Comparison of ENCODE assay signal across 11 cellular contexts in genomic region chr3:12759097-12759679, GRCh38. TPM values are rescaled to one million over a fixed set of nuclear protein-coding genes. Genes with fewer than 3 reads are reported as not detected.
A peak's percentile ranks its signal among the peaks of the same experiment; 100 is the strongest.
DNase-seq lines count a peak whose midpoint lies in the region; ATAC-seq, FAIRE-seq and TF ChIP-seq lines count a peak whose summit lies in the region.
"Had no signal": no experiment of that assay in that cellular context is flagged by ENCODE, and none has a peak within 500 bp of the region (broad histone marks: within the 10 kb centered on the region; RNA-seq: fewer than 3 reads in every experiment).

TMEM40 (minus strand) TSS chr3:12759259; CDS start chr3:12749832, 9,427 bp downstream.

- H3K27me3 ChIP-seq in keratinocyte (ENCODE audit: control insufficient read depth, extremely low read depth, insufficient read depth, low read length) (no peaks in the 10 kb centered on the region), stomach smooth muscle (ENCODE audit: control insufficient read depth in 1 of 2, insufficient read depth in 2 of 2, low read length in 2 of 2) (no peaks in the 10 kb centered on the region)
- H3K27me3 ChIP-seq: Peyer's patch had no signal

- H3K27me3 Mint-ChIP-seq in HFFc6 (ENCODE audit: insufficient read depth) = peaks cover 3% of the 10 kb centered on the region; the same call in 1 of the 2 replicates

- no peak for TF ChIP-seq CTCF in HFFc6 (IDR thresholded peaks at IDR 0.05)
- TF ChIP-seq CTCF in keratinocyte (optimal IDR thresholded peaks at IDR 0.05 in 1 of 3, IDR thresholded peaks at IDR 0.05 in 1 of 3, conservative IDR thresholded peaks at IDR 0.05 in 1 of 3; ENCODE audit: extremely low read depth in 1 of 3, insufficient read depth in 2 of 3, low read length in 3 of 3) = peak in 1 of 3 experiments; percentile 3

- H3K9me3 Mint-ChIP-seq in HFFc6 = no peaks in the 10 kb centered on the region
- H3K9me3 Mint-ChIP-seq: activated T-helper 1 cell treated with anti-CD3 and anti-CD28 coated beads, Interleukin-12 subunit alpha, Interleukin-12 subunit beta, Interleukin-2, Interleukin-4 antibody, amounts not matched to agents 30 ng/mL and 10 ng/mL and 1 ng/mL, durations not matched to agents 14 hours and 24 hours and 36 hours had no signal

- peaks cover 48% of the 10 kb centered on the region for H3K79me2 ChIP-seq in keratinocyte (ENCODE audit: control insufficient read depth, insufficient read depth, low read length)

- peak within 1 kb of the TSS; percentile 97 for H3K4me2 ChIP-seq in keratinocyte (ENCODE audit: control insufficient read depth, extremely low read depth, insufficient read depth, low read depth, low read length)

- H2AFZ ChIP-seq in keratinocyte (ENCODE audit: control insufficient read depth, low read length) = no peak within 1 kb of the TSS

- ATAC-seq in GM21360 (IDR thresholded peaks at IDR 0.05; ENCODE audit: unreplicated experiment) = no peak
- no peak for ATAC-seq in HG03135 (IDR thresholded peaks at IDR 0.05; ENCODE audit: unreplicated experiment)

- H3K27ac Mint-ChIP-seq in HFFc6 = peak within 1 kb of the TSS; percentile 90
- H3K27ac Mint-ChIP-seq: IgD-negative memory B cell had no signal

- dilution Hi-C loops in keratinocyte (cut with MboI; ENCODE audit: extremely low pct_ligation_motif_present, low sequenced_read_pairs) = no loop called here

- H3K9ac ChIP-seq in keratinocyte (ENCODE audit: control insufficient read depth, extremely low read depth, insufficient read depth, low read length) (peak within 1 kb of the TSS; percentile 77), stomach smooth muscle (ENCODE audit: low read length in 2 of 2) (peak within 1 kb of the TSS; percentile 51 to 61)

- H3K9me1 ChIP-seq in keratinocyte (ENCODE audit: control insufficient read depth, extremely low read depth, insufficient read depth, low read length) = peaks cover 5% of the 10 kb centered on the region

- H3K36me3 ChIP-seq in keratinocyte (ENCODE audit: control insufficient read depth in 2 of 2, extremely low read depth in 1 of 2, insufficient read depth in 2 of 2, low read length in 2 of 2) (peaks cover 0 to 17% of the 10 kb centered on the region in 2 experiments), stomach smooth muscle (ENCODE audit: control insufficient read depth in 2 of 2, insufficient read depth in 2 of 2, low read length in 2 of 2) (no peaks in the 10 kb centered on the region)
- H3K36me3 ChIP-seq: Peyer's patch had no signal

- peaks cover 39% of the 10 kb centered on the region for H3K4me1 Mint-ChIP-seq in HFFc6 (ENCODE audit: low read depth)

- H3K36me3 Mint-ChIP-seq in HFFc6 (ENCODE audit: low read depth) = no peaks in the 10 kb centered on the region
- H3K36me3 Mint-ChIP-seq: IgD-negative memory B cell had no signal

- H3K27ac ChIP-seq in keratinocyte (ENCODE audit: control insufficient read depth, insufficient read depth, low read length) = peak within 1 kb of the TSS; percentile 79
- peak within 1 kb of the TSS; percentile 71 for H3K27ac ChIP-seq in stomach smooth muscle (ENCODE audit: low read length)

- DNase-seq in HFFc6 (no peak), T1000 (lab: John Stamatoyannopoulos, UW) (peak; percentile 43), keratinocyte (ENCODE audit: low read depth, low spot score) (peak; percentile 100), nucleus accumbens (lab: John Stamatoyannopoulos, UW) (no peak)
- no peak for DNase-seq in stimulated activated naive CD4-positive, alpha-beta T cell treated with Interleukin-2 at 50 U/mL for 16 hours (lab: John Stamatoyannopoulos, UW)
- DNase-seq: Peyer's patch had no signal

- H3K4me3 ChIP-seq in keratinocyte (ENCODE audit: control insufficient read depth in 2 of 3, extremely low read depth in 1 of 3, insufficient read depth in 2 of 3, low read depth in 1 of 3, low read length in 3 of 3) (peak within 1 kb of the TSS; percentile 87 to 95 (median 90)), stomach smooth muscle (ENCODE audit: low read length in 2 of 2) (peak within 1 kb of the TSS; percentile 29 to 51)
- H3K4me3 ChIP-seq: Peyer's patch had no signal

- H4K20me1 ChIP-seq in keratinocyte (ENCODE audit: control insufficient read depth, extremely low read depth, insufficient read depth, low read length) = peaks cover 15% of the 10 kb centered on the region

- FAIRE-seq in keratinocyte (lab: Jason Lieb, UNC) = peak; percentile 97

- no peaks in the 10 kb centered on the region for H3K9me3 ChIP-seq in keratinocyte (ENCODE audit: control insufficient read depth, low read depth, low read length)
- H3K9me3 ChIP-seq in stomach smooth muscle (ENCODE audit: control insufficient read depth in 2 of 2, low read length in 2 of 2) = no peaks in the 10 kb centered on the region
- H3K9me3 ChIP-seq: Peyer's patch had no signal

- peak within 1 kb of the TSS; percentile 31 for H3K4me3 Mint-ChIP-seq in HFFc6
- H3K4me3 Mint-ChIP-seq: activated T-helper 1 cell treated with anti-CD3 and anti-CD28 coated beads, Interleukin-12 subunit alpha, Interleukin-12 subunit beta, Interleukin-2, Interleukin-4 antibody, amounts not matched to agents 30 ng/mL and 10 ng/mL and 1 ng/mL, durations not matched to agents 14 hours and 24 hours and 36 hours; IgD-negative memory B cell had no signal

- H3K4me1 ChIP-seq in keratinocyte (ENCODE audit: control insufficient read depth, extremely low read depth, insufficient read depth, low read length) (peaks cover 53% of the 10 kb centered on the region), stomach smooth muscle (ENCODE audit: control insufficient read depth, insufficient read depth, low read length) (peaks cover 13% of the 10 kb centered on the region)

RNA-seq across cellular contexts. Expression of gene TMEM40, which starts in this region (rescaled TPM):
- total RNA-seq in HFFc6 (2021; fragmentation: NEBNext Ultra II Directional; extraction: Animal tissue kit (Norgen Biotek cat#: 25700)) = under 1 TPM in 3 of 6 experiments, not detected in 3; 0.32 to 0.40 (median 0.36) TPM
- polyA plus RNA-seq in keratinocyte = 240 to 475 TPM (median 311 TPM) in 3 replicates
- 136 TPM for polyA plus RNA-seq in keratinocyte (2011; ENCODE audit: low read depth)
- 340 and 375 TPM in 2 replicates for polyA plus RNA-seq in keratinocyte (2011; cell fraction: cytosol; rRNA removed)
- polyA plus RNA-seq in keratinocyte (2011; cell fraction: nucleus; rRNA removed) = 382 and 436 TPM in 2 replicates
- 345 and 384 TPM in 2 replicates for polyA plus RNA-seq in keratinocyte (2012; ENCODE audit: low replicate concordance)
- polyA minus RNA-seq in keratinocyte = 209 to 387 TPM (median 321 TPM) in 3 replicates
- 242 TPM for polyA minus RNA-seq in keratinocyte (2011; cell fraction: cytosol; rRNA and poly(A)+ RNA removed)
- 106 and 129 TPM in 2 replicates for polyA minus RNA-seq in keratinocyte (2011; cell fraction: nucleus; rRNA and poly(A)+ RNA removed)
- total RNA-seq: activated T-helper 1 cell treated with anti-CD3 and anti-CD28 coated beads, Interleukin-12 subunit alpha, Interleukin-12 subunit beta, Interleukin-2, Interleukin-4 antibody, amounts not matched to agents 30 ng/mL and 10 ng/mL and 1 ng/mL, durations not matched to agents 14 hours and 24 hours and 36 hours; Peyer's patch had no signal

Comparison
In these comparisons a context has a peak if more than half of its experiments do, and no peak if none do; other contexts are left out.
1. DNase-seq: peak in T1000 (single experiment) and keratinocyte (single experiment); none in HFFc6 (single experiment), stimulated activated naive CD4-positive, alpha-beta T cell treated with Interleukin-2 at 50 U/mL for 16 hours (single experiment) and nucleus accumbens (0 of 56).